ENCODE assay signal across 21 cellular contexts in the genomic region with DNA sequence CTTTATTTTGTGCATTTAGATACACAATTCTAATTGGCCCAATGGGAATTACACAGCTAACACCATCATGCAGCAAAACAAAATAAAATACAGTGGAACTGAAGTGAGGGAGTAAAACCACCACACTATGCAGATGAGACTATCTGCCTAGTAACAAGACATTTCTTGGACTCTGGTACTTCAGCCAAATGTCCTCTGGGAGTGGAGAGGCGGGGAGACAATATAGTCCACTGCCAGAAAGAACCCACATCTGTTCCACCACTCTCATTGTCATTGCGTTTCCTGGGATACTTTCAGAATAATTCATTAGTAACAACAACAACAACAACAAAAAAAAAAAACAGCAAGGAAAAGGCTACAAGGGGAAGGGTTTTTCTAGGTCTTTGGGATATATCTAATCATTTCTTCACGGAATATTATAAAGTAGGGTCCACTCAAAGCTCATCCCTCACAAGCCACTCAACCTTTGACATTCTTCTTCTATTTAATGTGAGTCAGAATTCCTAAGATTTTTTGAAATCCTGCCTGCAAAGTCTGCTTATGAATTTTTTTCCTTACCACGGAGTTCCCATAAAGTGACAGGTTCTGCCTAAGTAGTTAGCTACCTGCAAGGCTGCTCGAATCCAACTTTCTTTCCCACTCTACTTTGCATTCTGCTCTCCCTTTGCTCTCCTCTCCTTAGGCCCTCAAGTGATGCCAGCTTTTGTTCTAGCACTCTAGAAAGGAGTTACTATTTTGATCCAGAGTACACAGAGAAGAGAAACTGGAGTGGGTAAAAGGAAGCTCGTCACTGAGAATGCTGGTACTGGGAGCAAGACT. TPM values are rescaled to one million over a fixed set of nuclear protein-coding genes. Genes with fewer than 3 reads are reported as not detected.
DNase-seq lines count a peak whose midpoint lies in the region; ATAC-seq, FAIRE-seq and TF ChIP-seq lines count a peak whose summit lies in the region.
"Had no signal": no experiment of that assay in that cellular context is flagged by ENCODE, and none has a peak within 500 bp of the region (broad histone marks: within the 10 kb centered on the region; RNA-seq: fewer than 3 reads in every experiment).

No MANE protein-coding gene starts in this region.

- H3K27me3 ChIP-seq in pancreas (no peaks in the 10 kb centered on the region), HepG2 (ENCODE audit: control insufficient read depth in 1 of 2, insufficient read depth in 2 of 2, low read length in 2 of 2) (no peaks in the 10 kb centered on the region)

- intact Hi-C loops in pancreas (cut with DNase I) = no loop called here
- intact Hi-C loops in HepG2 (cut with micrococcal nuclease; ENCODE audit: unreplicated experiment) = no loop called here

- CTCF ChIA-PET in HEK293T (lab: Yijun Ruan, JAX) (interaction anchor here (0.7 kb wide), 1 partner anchor 30 kb away, joined by 4 read pairs; no protein-coding TSS in a partner anchor), HepG2 (lab: Yijun Ruan, JAX; ENCODE audit: low intra/inter-chr PET ratio, low total read pairs) (no interaction called here)

- H3K36me3 ChIP-seq in pancreas (peaks cover 0 to 2% (median 0%) of the 10 kb centered on the region in 3 donors), HepG2 (replicated peaks in 1 of 2; ENCODE audit: control insufficient read depth in 1 of 2, insufficient read depth in 2 of 2, low read length in 2 of 2) (no peaks in the 10 kb centered on the region)

- no peak overlapping the region for H3K27ac ChIP-seq in pancreas
- no peak overlapping the region for H3K27ac ChIP-seq in HepG2 (ENCODE audit: extremely low read length, insufficient read depth, low read length)
- H3K27ac ChIP-seq: HL-60, PC-9 had no signal

- no peak for TF ChIP-seq POLR2A in HepG2 (IDR thresholded peaks at IDR 0.05; ENCODE audit: insufficient read depth in 1 of 2, low read depth in 2 of 2, low read length in 2 of 2)

- no TSS peak for BruUV-seq in HepG2 (replicated peaks; lab: Mats Ljungman, UMichigan)

- H3K4me3 ChIP-seq in pancreas (no peak overlapping the region), HepG2 (replicated peaks in 1 of 3; ENCODE audit: insufficient read depth in 1 of 3, low read depth in 2 of 3, low read length in 3 of 3) (no peak overlapping the region)
- H3K4me3 ChIP-seq: PC-9 had no signal

- H3K9me3 ChIP-seq in pancreas (no peaks in the 10 kb centered on the region), HepG2 (ENCODE audit: low read length) (no peaks in the 10 kb centered on the region)

- FAIRE-seq in pancreas (lab: Jason Lieb, UNC) (no peak), HepG2 (lab: Jason Lieb, UNC) (no peak)
- FAIRE-seq: GM12892, GM18507 had no signal

- H2AFZ ChIP-seq in HepG2 (ENCODE audit: low read length) = no peak overlapping the region
- H2AFZ ChIP-seq: PC-9 had no signal

- no peak for ATAC-seq in pancreas
- no peak for ATAC-seq in HepG2
- ATAC-seq: T-helper 17 cell had no signal

- 51 to 74% methylated on average over 6 of the region's 6 CpGs for WGBS in pancreas, 2 donors
- WGBS in HepG2 (ENCODE audit: low lambda C conversion rate) = 2% methylated on average over 6 of the region's 6 CpGs

- H3K79me2 ChIP-seq in HepG2 (ENCODE audit: insufficient read depth, low read length) = no peaks in the 10 kb centered on the region

- H3K4me1 ChIP-seq in pancreas = no peaks in the 10 kb centered on the region
- no peaks in the 10 kb centered on the region for H3K4me1 ChIP-seq in HepG2 (ENCODE audit: insufficient read depth, low read length)

- no peak for TF ChIP-seq CTCF in pancreas (IDR thresholded peaks at IDR 0.05)
- TF ChIP-seq CTCF in HepG2 (CRISPR knock-in tag; IDR thresholded peaks at IDR 0.05) = no peak

- H4K20me1 ChIP-seq in HepG2 (ENCODE audit: insufficient read depth, low read length) = no peaks in the 10 kb centered on the region

- no peak overlapping the region for H3K4me2 ChIP-seq in HepG2 (ENCODE audit: low read depth, low read length)
- H3K4me2 ChIP-seq: PC-9 had no signal

- POLR2A ChIA-PET in HEK293T (lab: Yijun Ruan, JAX) = no interaction called here
- POLR2A ChIA-PET in HepG2 (lab: Yijun Ruan, JAX) = no interaction called here

- no peak overlapping the region for H3K9ac ChIP-seq in HepG2 (ENCODE audit: insufficient read depth, low read depth, low read length)

- DNase-seq in AG08395 (ENCODE audit: low spot score) = peak; percentile 11
- peak; percentile 3 for DNase-seq in ELR (ENCODE audit: low read depth)
- DNase-seq in HEK293T (ENCODE audit: extremely low spot score) = no peak
- peak; percentile 6 for DNase-seq in hepatic stellate cell (ENCODE audit: low spot score)
- DNase-seq in NCI-H2029 treated with DMSO at 0.1 percent for 48 hours (lab: John Stamatoyannopoulos, UW) = no peak
- DNase-seq in pancreas = no peak
- no peak for DNase-seq in HepG2 (ENCODE audit: low spot score)
- DNase-seq: DMS79 treated with DMSO at 0.1 percent for 48 hours, GDM1, Kasumi-1, NCI-H1092 treated with DMSO at 0.1 percent for 48 hours, NCI-H146, NCI-H345, NCI-H526, PC-9, T-helper 17 cell had no signal

- no peak for TF ChIP-seq RAD21 in HepG2 (CRISPR knock-in tag; IDR thresholded peaks at IDR 0.05)

- in situ Hi-C loops in HepG2 (cut with HindIII; ENCODE audit: extremely low pct_ligation_motif_present, low pct_unique_long_range_greater_than_20kb) = no loop called here

- TF ChIP-seq EP300 in HepG2 (IDR thresholded peaks at IDR 0.05; ENCODE audit: low read depth in 2 of 2, low read length in 2 of 2) (no peak), HepG2 (CRISPR knock-in tag; IDR thresholded peaks at IDR 0.05; ENCODE audit: borderline replicate concordance) (no peak)

TF ChIP-seq in HEK293T, 16 proteins besides CTCF, POLR2A, EP300 and RAD21:
- TF ChIP-seq, protein P1, sequence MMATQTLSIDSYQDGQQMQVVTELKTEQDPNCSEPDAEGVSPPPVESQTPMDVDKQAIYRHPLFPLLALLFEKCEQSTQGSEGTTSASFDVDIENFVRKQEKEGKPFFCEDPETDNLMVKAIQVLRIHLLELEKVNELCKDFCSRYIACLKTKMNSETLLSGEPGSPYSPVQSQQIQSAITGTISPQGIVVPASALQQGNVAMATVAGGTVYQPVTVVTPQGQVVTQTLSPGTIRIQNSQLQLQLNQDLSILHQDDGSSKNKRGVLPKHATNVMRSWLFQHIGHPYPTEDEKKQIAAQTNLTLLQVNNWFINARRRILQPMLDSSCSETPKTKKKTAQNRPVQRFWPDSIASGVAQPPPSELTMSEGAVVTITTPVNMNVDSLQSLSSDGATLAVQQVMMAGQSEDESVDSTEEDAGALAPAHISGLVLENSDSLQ (IDR thresholded peaks at IDR 0.05) = no peak
- TF ChIP-seq ZNF384 (IDR thresholded peaks at IDR 0.05) = peak; percentile 72; the same call in 1 of the 2 replicates

TF ChIP-seq in HepG2, 621 proteins besides CTCF, POLR2A, EP300 and RAD21 (continues in another document):
- no peak for TF ChIP-seq ZNF17 (CRISPR knock-in tag; IDR thresholded peaks at IDR 0.05)
- TF ChIP-seq, protein P2, sequence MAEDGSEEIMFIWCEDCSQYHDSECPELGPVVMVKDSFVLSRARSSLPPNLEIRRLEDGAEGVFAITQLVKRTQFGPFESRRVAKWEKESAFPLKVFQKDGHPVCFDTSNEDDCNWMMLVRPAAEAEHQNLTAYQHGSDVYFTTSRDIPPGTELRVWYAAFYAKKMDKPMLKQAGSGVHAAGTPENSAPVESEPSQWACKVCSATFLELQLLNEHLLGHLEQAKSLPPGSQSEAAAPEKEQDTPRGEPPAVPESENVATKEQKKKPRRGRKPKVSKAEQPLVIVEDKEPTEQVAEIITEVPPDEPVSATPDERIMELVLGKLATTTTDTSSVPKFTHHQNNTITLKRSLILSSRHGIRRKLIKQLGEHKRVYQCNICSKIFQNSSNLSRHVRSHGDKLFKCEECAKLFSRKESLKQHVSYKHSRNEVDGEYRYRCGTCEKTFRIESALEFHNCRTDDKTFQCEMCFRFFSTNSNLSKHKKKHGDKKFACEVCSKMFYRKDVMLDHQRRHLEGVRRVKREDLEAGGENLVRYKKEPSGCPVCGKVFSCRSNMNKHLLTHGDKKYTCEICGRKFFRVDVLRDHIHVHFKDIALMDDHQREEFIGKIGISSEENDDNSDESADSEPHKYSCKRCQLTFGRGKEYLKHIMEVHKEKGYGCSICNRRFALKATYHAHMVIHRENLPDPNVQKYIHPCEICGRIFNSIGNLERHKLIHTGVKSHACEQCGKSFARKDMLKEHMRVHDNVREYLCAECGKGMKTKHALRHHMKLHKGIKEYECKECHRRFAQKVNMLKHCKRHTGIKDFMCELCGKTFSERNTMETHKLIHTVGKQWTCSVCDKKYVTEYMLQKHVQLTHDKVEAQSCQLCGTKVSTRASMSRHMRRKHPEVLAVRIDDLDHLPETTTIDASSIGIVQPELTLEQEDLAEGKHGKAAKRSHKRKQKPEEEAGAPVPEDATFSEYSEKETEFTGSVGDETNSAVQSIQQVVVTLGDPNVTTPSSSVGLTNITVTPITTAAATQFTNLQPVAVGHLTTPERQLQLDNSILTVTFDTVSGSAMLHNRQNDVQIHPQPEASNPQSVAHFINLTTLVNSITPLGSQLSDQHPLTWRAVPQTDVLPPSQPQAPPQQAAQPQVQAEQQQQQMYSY (CRISPR knock-in tag; IDR thresholded peaks at IDR 0.05) = no peak

RNA-seq across cellular contexts. Expression of a gene that starts 34.9 kb away (rescaled TPM):
- total RNA-seq in pancreas (100 to 1,000 TPM in 4 of 6 donors, 10 to 100 TPM in 1, under 1 TPM in 1; 0.12 to 195 (median 137) TPM), HepG2 (2016; rRNA removed; fragmentation: Illumina TruSeq; extraction: Trizol) (0.02 TPM in 1 of 2 replicates, not detected in the other)
- polyA plus RNA-seq in pancreas (100 to 1,000 TPM in 1 of 2 donors, not detected in 1; 409 TPM), HepG2 (2011; rRNA removed) (0.25 and 0.26 TPM in 2 replicates)
- not detected in 2 replicates for total RNA-seq in HepG2 (2016; cell fraction: cytosol; rRNA removed; fragmentation: Illumina TruSeq; extraction: Trizol; ENCODE audit: low read depth)
- total RNA-seq in HepG2 (2016; cell fraction: insoluble cytoplasmic fraction; rRNA removed; fragmentation: Illumina TruSeq; extraction: Trizol) = 0.09 TPM in 1 of 2 replicates, not detected in the other
- total RNA-seq in HepG2 (2016; cell fraction: membrane; rRNA removed; fragmentation: Illumina TruSeq; extraction: Trizol) = not detected in 2 replicates
- 0.06 and 0.28 TPM in 2 replicates for total RNA-seq in HepG2 (2016; cell fraction: nucleus; rRNA removed; fragmentation: Illumina TruSeq; extraction: Trizol)
- 0.01 and 0.09 TPM in 2 replicates for polyA plus RNA-seq in HepG2 (2011; cell fraction: cytosol; rRNA removed)
- polyA plus RNA-seq in HepG2 (2011; cell fraction: nucleus; rRNA removed) = 1.1 and 2.4 TPM in 2 replicates
- polyA plus RNA-seq in HepG2 (2012) = 0.03 and 0.04 TPM in 2 replicates
- polyA plus RNA-seq in HepG2 (2016; cell fraction: cytosol; fragmentation: Illumina TruSeq; extraction: Trizol; ENCODE audit: low read depth) = not detected in 2 replicates
- not detected in 2 replicates for polyA plus RNA-seq in HepG2 (2016; cell fraction: insoluble cytoplasmic fraction; fragmentation: Illumina TruSeq; extraction: Trizol; ENCODE audit: low read depth)
- not detected in 2 replicates for polyA plus RNA-seq in HepG2 (2016; cell fraction: membrane; fragmentation: Illumina TruSeq; extraction: Trizol; ENCODE audit: low read depth)
- polyA plus RNA-seq in HepG2 (2016; cell fraction: nucleus; fragmentation: Illumina TruSeq; extraction: Trizol; ENCODE audit: insufficient read depth, low read depth) = 0.30 and 0.32 TPM in 2 replicates
- 0.74 and 8.4 TPM in 2 replicates for polyA minus RNA-seq in HepG2 (2011; rRNA and poly(A)+ RNA removed; ENCODE audit: low replicate concordance)
- not detected in 2 replicates for polyA minus RNA-seq in HepG2 (2011; cell fraction: cytosol; rRNA and poly(A)+ RNA removed)
- polyA minus RNA-seq in HepG2 (2011; cell fraction: nucleus; rRNA and poly(A)+ RNA removed) = 0.26 and 1.6 TPM in 2 replicates
- total RNA-seq: H4, HT1080, T-helper 17 cell had no signal

Comparison
In these comparisons a context has a peak if more than half of its experiments do, and no peak if none do; other contexts are left out.
1. DNase-seq: peak in AG08395 (single experiment), ELR (single experiment) and hepatic stellate cell (single experiment); none in HEK293T (single experiment), NCI-H2029 treated with DMSO at 0.1 percent for 48 hours (single experiment), pancreas (0 of 6) and HepG2 (single experiment).